Comparison of ENCODE assay signal across 17 cellular contexts in genomic region chr12:42915426-42915825, GRCh38.
DNase-seq lines count a peak whose midpoint lies in the region; ATAC-seq and TF ChIP-seq lines count a peak whose summit lies in the region.
"Had no signal": no experiment of that assay in that cellular context is flagged by ENCODE, and none has a peak within 500 bp of the region (broad histone marks: within the 10 kb centered on the region; RNA-seq: fewer than 3 reads in every experiment).

No MANE protein-coding gene starts in this region.

- 94% methylated on average over 4 of the region's 4 CpGs for whole genome bisulfite sequencing in mesenchymal stem cell
- WGBS in smooth muscle cell (ENCODE audit: low lambda C conversion rate): 94% methylated on average over 4 of the region's 4 CpGs
- WGBS in gastroesophageal sphincter (ENCODE audit: low coverage in 1 of 2), 2 donors: 80 to 87% methylated on average over 3 to 4 of the region's 4 CpGs

- no peak for TF ChIP-seq EP300 in gastroesophageal sphincter (IDR thresholded peaks at IDR 0.05)

- H3K4me3 ChIP-seq in cardiac muscle cell (no peak overlapping the region), left ventricle myocardium inferior (no peak overlapping the region), LNCaP clone FGC (ENCODE audit: low read depth, low read length) (no peak overlapping the region), mesenchymal stem cell (ENCODE audit: insufficient read depth in 1 of 2, low read depth in 1 of 2, low read length in 2 of 2) (no peak overlapping the region), smooth muscle cell (no peak overlapping the region), gastroesophageal sphincter (no peak overlapping the region)
- H3K4me3 ChIP-seq: GM23338 had no signal

- no peak for TF ChIP-seq POLR2A in gastroesophageal sphincter (IDR thresholded peaks at IDR 0.05)

- no peak for DNase-seq in cardiac muscle cell (ENCODE audit: low read depth in 1 of 2, low spot score in 1 of 2)
- no peak for DNase-seq in left ventricle myocardium inferior
- peak; percentile 97 for DNase-seq in LNCaP clone FGC (ENCODE audit: low read depth)
- no peak for DNase-seq in mesenchymal stem cell
- no peak for DNase-seq in smooth muscle cell (lab: John Stamatoyannopoulos, UW; ENCODE audit: unreplicated experiment)
- no peak for DNase-seq in H4 (ENCODE audit: low spot score)
- DNase-seq in GM10266 (ENCODE audit: extremely low spot score): no peak
- DNase-seq: Caco-2; CD4-positive, alpha-beta T cell; DMS153; DMS79; GDM1; H7 had no signal

- no peaks in the 10 kb centered on the region for H4K20me1 ChIP-seq in smooth muscle cell (ENCODE audit: low read depth)

- no peak overlapping the region for H2BK15ac ChIP-seq in mesenchymal stem cell (ENCODE audit: low read depth, poor library complexity, severe bottlenecking)

- H3K79me2 ChIP-seq in smooth muscle cell (ENCODE audit: low read depth): no peaks in the 10 kb centered on the region

- H3K27me3 ChIP-seq in cardiac muscle cell (no peaks in the 10 kb centered on the region), left ventricle myocardium inferior (ENCODE audit: low read depth) (no peaks in the 10 kb centered on the region), mesenchymal stem cell (ENCODE audit: control insufficient read depth in 1 of 2, insufficient read depth in 1 of 2, low read length in 2 of 2) (no peaks in the 10 kb centered on the region), smooth muscle cell (ENCODE audit: low read depth) (no peaks in the 10 kb centered on the region), gastroesophageal sphincter (no peaks in the 10 kb centered on the region)

- TF ChIP-seq CTCF in cardiac muscle cell (IDR thresholded peaks at IDR 0.05; ENCODE audit: low read depth, low read length) (no peak), left ventricle myocardium inferior (IDR thresholded peaks at IDR 0.05; ENCODE audit: borderline replicate concordance) (no peak), LNCaP clone FGC (IDR thresholded peaks at IDR 0.05; ENCODE audit: control insufficient read depth, extremely low read depth, insufficient read depth) (no peak), smooth muscle cell (IDR thresholded peaks at IDR 0.05; ENCODE audit: borderline replicate concordance, insufficient read depth, poor library complexity, severe bottlenecking) (no peak), gastroesophageal sphincter (IDR thresholded peaks at IDR 0.05) (no peak), GM10266 (IDR thresholded peaks at IDR 0.05; ENCODE audit: control insufficient read depth, insufficient read depth, low read depth, missing control alignments) (no peak)

- no peak overlapping the region for H3K18ac ChIP-seq in mesenchymal stem cell (ENCODE audit: low read depth in 1 of 2, low read length in 2 of 2)

- H3F3A ChIP-seq in smooth muscle cell (ENCODE audit: low read depth): peaks cover 18% of the 10 kb centered on the region

- H3K9me3 ChIP-seq in cardiac muscle cell (ENCODE audit: low read depth): no peaks in the 10 kb centered on the region
- no peaks in the 10 kb centered on the region for H3K9me3 ChIP-seq in left ventricle myocardium inferior (replicated peaks)
- no peaks in the 10 kb centered on the region for H3K9me3 ChIP-seq in mesenchymal stem cell (ENCODE audit: control insufficient read depth, low read length)
- no peaks in the 10 kb centered on the region for H3K9me3 ChIP-seq in smooth muscle cell (replicated peaks; ENCODE audit: low read depth)
- no peaks in the 10 kb centered on the region for H3K9me3 ChIP-seq in gastroesophageal sphincter

- H3K14ac ChIP-seq in mesenchymal stem cell (ENCODE audit: low read length in 2 of 2): no peak overlapping the region

- ATAC-seq in gastroesophageal sphincter: no peak
- ATAC-seq: GM23338, HCT116 had no signal

- no peak overlapping the region for H4K8ac ChIP-seq in mesenchymal stem cell (ENCODE audit: low read length)

- H2BK12ac ChIP-seq in mesenchymal stem cell (ENCODE audit: low read length in 2 of 2): no peak overlapping the region

- H3K9ac ChIP-seq in mesenchymal stem cell (ENCODE audit: low read length): no peak overlapping the region
- no peak overlapping the region for H3K9ac ChIP-seq in smooth muscle cell (ENCODE audit: low read depth)

- H4K91ac ChIP-seq in mesenchymal stem cell (ENCODE audit: low read length): no peak overlapping the region

- intact Hi-C loops in left ventricle myocardium inferior (cut with micrococcal nuclease): no loop called here

- no peak overlapping the region for H2BK120ac ChIP-seq in mesenchymal stem cell (ENCODE audit: low read depth, low read length)

- H3K27ac ChIP-seq in cardiac muscle cell (peak overlapping the region; percentile 65), left ventricle myocardium inferior (replicated peaks) (no peak overlapping the region), mesenchymal stem cell (ENCODE audit: low read length, poor library complexity, severe bottlenecking) (peak overlapping the region; percentile 59), smooth muscle cell (ENCODE audit: low read depth) (peak overlapping the region; percentile 22), gastroesophageal sphincter (no peak overlapping the region)
- H3K27ac ChIP-seq: C4-2B had no signal

- H3K4ac ChIP-seq in mesenchymal stem cell (ENCODE audit: low read depth in 1 of 2, low read length in 2 of 2): no peak overlapping the region

- H3K4me2 ChIP-seq in mesenchymal stem cell (ENCODE audit: low read length, poor library complexity, severe bottlenecking): no peak overlapping the region
- no peak overlapping the region for H3K4me2 ChIP-seq in smooth muscle cell
- H3K4me2 ChIP-seq: GM23338 had no signal

- H2AK5ac ChIP-seq in mesenchymal stem cell (ENCODE audit: low read length, severe bottlenecking): no peak overlapping the region

- H2AFZ ChIP-seq in mesenchymal stem cell (ENCODE audit: low read depth, low read length) (no peak overlapping the region), smooth muscle cell (ENCODE audit: low read depth) (no peak overlapping the region)
- H2AFZ ChIP-seq: GM23338 had no signal

- H3K23ac ChIP-seq in mesenchymal stem cell (ENCODE audit: low read length in 2 of 2): no peak overlapping the region

- H2BK5ac ChIP-seq in mesenchymal stem cell (ENCODE audit: low read depth, low read length, poor library complexity, severe bottlenecking): no peak overlapping the region

- H3K4me1 ChIP-seq in cardiac muscle cell (ENCODE audit: low read depth): peaks cover 26% of the 10 kb centered on the region
- H3K4me1 ChIP-seq in left ventricle myocardium inferior: no peaks in the 10 kb centered on the region
- no peaks in the 10 kb centered on the region for H3K4me1 ChIP-seq in mesenchymal stem cell (ENCODE audit: control insufficient read depth, insufficient read depth, low read depth, low read length)
- peaks cover 6% of the 10 kb centered on the region for H3K4me1 ChIP-seq in smooth muscle cell (ENCODE audit: low read depth)
- H3K4me1 ChIP-seq in gastroesophageal sphincter: no peaks in the 10 kb centered on the region

- H3K36me3 ChIP-seq in cardiac muscle cell (no peaks in the 10 kb centered on the region), left ventricle myocardium inferior (no peaks in the 10 kb centered on the region), mesenchymal stem cell (ENCODE audit: control insufficient read depth in 1 of 2, insufficient read depth in 2 of 2, low read depth in 1 of 2, low read length in 2 of 2) (no peaks in the 10 kb centered on the region), smooth muscle cell (ENCODE audit: low read depth) (no peaks in the 10 kb centered on the region), gastroesophageal sphincter (no peaks in the 10 kb centered on the region)

- no peaks in the 10 kb centered on the region for H3K79me1 ChIP-seq in mesenchymal stem cell (replicated peaks; ENCODE audit: low read length, poor library complexity, severe bottlenecking)

Comparison
In these comparisons a context has a peak if more than half of its experiments do, and no peak if none do; other contexts are left out.
1. H3K27ac ChIP-seq: peak in cardiac muscle cell (single experiment), mesenchymal stem cell (single experiment) and smooth muscle cell (single experiment); none in left ventricle myocardium inferior (single experiment) and gastroesophageal sphincter (0 of 4).